ENCODE assay signal across 15 cellular contexts in the genomic region with DNA sequence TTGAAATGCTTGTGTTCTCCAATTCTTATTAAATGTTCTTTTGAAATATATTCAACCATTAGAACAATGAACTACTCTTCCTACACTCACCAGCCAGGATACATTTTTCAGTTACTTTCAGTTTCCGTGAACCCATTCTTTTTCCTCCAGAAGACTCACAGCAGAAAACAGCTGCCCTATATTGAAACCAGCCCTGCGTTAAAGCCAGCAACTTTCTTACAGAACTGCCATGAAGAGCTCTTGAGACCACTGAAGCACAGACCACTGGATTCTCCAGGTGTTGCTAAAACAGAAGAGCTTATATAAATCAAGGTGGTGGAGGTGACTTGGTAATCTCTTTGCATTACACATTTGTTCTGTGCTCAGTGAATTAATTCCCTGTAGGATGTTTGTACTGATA.
A peak's percentile ranks its signal among the peaks of the same experiment; 100 is the strongest.
DNase-seq lines count a peak whose midpoint lies in the region; TF ChIP-seq lines count a peak whose summit lies in the region.
"Had no signal": no experiment of that assay in that cellular context is flagged by ENCODE, and none has a peak within 500 bp of the region (broad histone marks: within the 10 kb centered on the region; RNA-seq: fewer than 3 reads in every experiment).

No MANE protein-coding gene starts in this region.

- DNase-seq in NCI-H82 (lab: John Stamatoyannopoulos, UW) (peak; percentile 21), NCI-H82 treated with DMSO at 0.1 percent for 48 hours (lab: John Stamatoyannopoulos, UW; ENCODE audit: unreplicated experiment) (no peak), NCI-H187 treated with DMSO at 0.1 percent for 48 hours (lab: John Stamatoyannopoulos, UW) (peak; percentile 32), RPMI8226 (peak; percentile 3), HPDE6-E6E7 (ENCODE audit: extremely low spot score) (no peak), H7 (no peak), sigmoid colon (no peak)
- DNase-seq: CD4-positive, alpha-beta memory T cell; DMS79 treated with DMSO at 0.1 percent for 48 hours; GF-D8; H9 had no signal

- no peak for TF ChIP-seq EP300 in sigmoid colon (IDR thresholded peaks at IDR 0.05)

- H3K27me3 ChIP-seq in H7 (ENCODE audit: control insufficient read depth, insufficient read depth, low read length) (no peaks in the 10 kb centered on the region), sigmoid colon (no peaks in the 10 kb centered on the region)
- H3K27me3 ChIP-seq: BLaER1 had no signal

- TF ChIP-seq CTCF in sigmoid colon (IDR thresholded peaks at IDR 0.05): no peak

- no peaks in the 10 kb centered on the region for H3K36me3 ChIP-seq in H7 (replicated peaks; ENCODE audit: control insufficient read depth, insufficient read depth, low read length)
- no peaks in the 10 kb centered on the region for H3K36me3 ChIP-seq in sigmoid colon
- H3K36me3 ChIP-seq: BLaER1 had no signal

- no peak overlapping the region for H3K4me3 ChIP-seq in H7 (ENCODE audit: insufficient read depth, low read depth, low read length)
- no peak overlapping the region for H3K4me3 ChIP-seq in sigmoid colon
- H3K4me3 ChIP-seq: A549, BLaER1, GM23338 had no signal

- H3K4me1 ChIP-seq in sigmoid colon: no peaks in the 10 kb centered on the region
- H3K4me1 ChIP-seq: A549, BLaER1 had no signal

- intact Hi-C loops in sigmoid colon (cut with DNase I): no loop called here

- TF ChIP-seq POLR2A in sigmoid colon (IDR thresholded peaks at IDR 0.05): no peak

- H3K27ac ChIP-seq in sigmoid colon: no peak overlapping the region
- H3K27ac ChIP-seq: 22Rv1, A549, BLaER1 had no signal

- H3K9me3 ChIP-seq in sigmoid colon: no peaks in the 10 kb centered on the region
- H3K9me3 ChIP-seq: A549, BLaER1 had no signal

- WGBS in sigmoid colon, 2 donors: 65 to 74% methylated on average over 2 of the region's 2 CpGs

Comparison
In these comparisons a context has a peak if more than half of its experiments do, and no peak if none do; other contexts are left out.
1. DNase-seq: peak in NCI-H82 (single experiment), NCI-H187 treated with DMSO at 0.1 percent for 48 hours (single experiment) and RPMI8226 (single experiment); none in NCI-H82 treated with DMSO at 0.1 percent for 48 hours (single experiment), HPDE6-E6E7 (single experiment), H7 (single experiment) and sigmoid colon (single experiment).